In the genomic region with DNA sequence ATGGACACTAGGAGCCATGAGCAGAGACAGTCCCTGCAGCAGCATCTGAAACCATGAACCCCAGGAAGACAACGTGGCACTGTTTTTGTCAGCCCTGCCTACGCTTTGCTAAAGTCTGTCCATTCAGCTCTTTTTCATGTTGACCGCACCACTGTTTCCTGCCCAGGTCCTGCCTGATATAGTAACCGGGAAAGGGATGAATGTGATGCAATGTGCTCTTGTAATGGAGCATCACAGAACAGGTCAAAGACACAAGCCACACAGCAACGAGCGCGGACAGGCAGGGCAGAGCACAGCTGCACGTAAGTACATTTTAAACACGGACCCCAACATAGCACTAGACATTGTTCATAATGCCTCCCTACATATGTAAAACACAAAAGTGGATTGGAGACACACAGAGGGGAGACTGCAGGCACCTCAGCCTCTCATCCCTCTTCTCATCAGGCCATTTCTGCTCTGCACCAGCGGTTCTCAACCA, we compare ENCODE assay signal across 8 cellular contexts. TPM values are rescaled to one million over a fixed set of nuclear protein-coding genes. Genes with fewer than 3 reads are reported as not detected.
DNase-seq lines count a peak whose midpoint lies in the region; ATAC-seq and TF ChIP-seq lines count a peak whose summit lies in the region.

No MANE protein-coding gene starts in this region.

- no peak overlapping the region for H3K4me3 ChIP-seq in transverse colon

- no peaks in the 10 kb centered on the region for H3K36me3 Mint-ChIP-seq in activated naive CD8-positive, alpha-beta T cell treated with anti-CD3 and anti-CD28 coated beads, Interleukin-2, amount 10 ng/mL, durations not matched to agents 7 days and 5 days
- no peaks in the 10 kb centered on the region for H3K36me3 Mint-ChIP-seq in activated naive CD8-positive, alpha-beta T cell treated with anti-CD3 and anti-CD28 coated beads for 36 hours

- peak overlapping the region; percentile 86 for H3K27ac Mint-ChIP-seq in activated naive CD8-positive, alpha-beta T cell treated with anti-CD3 and anti-CD28 coated beads, Interleukin-2, amount 10 ng/mL, durations not matched to agents 7 days and 5 days
- H3K27ac Mint-ChIP-seq in activated naive CD8-positive, alpha-beta T cell treated with anti-CD3 and anti-CD28 coated beads for 36 hours: no peak overlapping the region

- peaks cover 3 to 25% (median 12%) of the 10 kb centered on the region in 4 donors for H3K4me1 ChIP-seq in transverse colon

- DNase-seq in activated naive CD8-positive, alpha-beta T cell treated with anti-CD3 and anti-CD28 coated beads, Interleukin-2, amount 10 ng/mL, durations not matched to agents 7 days and 5 days: no peak
- DNase-seq in activated naive CD8-positive, alpha-beta T cell treated with anti-CD3 and anti-CD28 coated beads for 36 hours: no peak
- peak; percentile 42 to 87 for DNase-seq in dermis microvascular lymphatic vessel endothelial cell (ENCODE audit: low read depth in 2 of 2)
- peak; percentile 36 for DNase-seq in transverse colon
- no peak for DNase-seq in NCI-H2227 treated with DMSO at 0.1 percent for 48 hours (lab: John Stamatoyannopoulos, UW)
- no peak for DNase-seq in G401 (ENCODE audit: low spot score)

- no peaks in the 10 kb centered on the region for H3K9me3 ChIP-seq in transverse colon

- no peak for ATAC-seq in activated naive CD8-positive, alpha-beta T cell treated with anti-CD3 and anti-CD28 coated beads, Interleukin-2, amount 10 ng/mL, durations not matched to agents 7 days and 5 days (ENCODE audit: low read depth)
- ATAC-seq in HG03175 (IDR thresholded peaks at IDR 0.05; ENCODE audit: unreplicated experiment): peak; percentile 1
- no peak for ATAC-seq in HG03565 (IDR thresholded peaks at IDR 0.05; ENCODE audit: unreplicated experiment)

- no peaks in the 10 kb centered on the region for H3K27me3 ChIP-seq in transverse colon

- peak overlapping the region; percentile 58 to 83 (median 66) for H3K27ac ChIP-seq in transverse colon

- 72% methylated on average over 10 of the region's 10 CpGs; no CpG with 5 or more reads in 1 of the 2 donors for WGBS in transverse colon (ENCODE audit: low coverage in 1 of 2), 2 donors

- TF ChIP-seq CTCF in transverse colon (IDR thresholded peaks at IDR 0.05): no peak

- no peak for TF ChIP-seq EP300 in transverse colon (IDR thresholded peaks at IDR 0.05; ENCODE audit: low read depth)

- H3K36me3 ChIP-seq in transverse colon: no peaks in the 10 kb centered on the region

- no peak for TF ChIP-seq POLR2A in transverse colon (IDR thresholded peaks at IDR 0.05)

- peak overlapping the region; percentile 26 for H3K4me3 Mint-ChIP-seq in activated naive CD8-positive, alpha-beta T cell treated with anti-CD3 and anti-CD28 coated beads, Interleukin-2, amount 10 ng/mL, durations not matched to agents 7 days and 5 days
- H3K4me3 Mint-ChIP-seq in activated naive CD8-positive, alpha-beta T cell treated with anti-CD3 and anti-CD28 coated beads for 36 hours: no peak overlapping the region

- intact Hi-C loops in transverse colon (cut with DNase I; ENCODE audit: low total_unique reads): no loop called here

- no peaks in the 10 kb centered on the region for H3K9me3 Mint-ChIP-seq in activated naive CD8-positive, alpha-beta T cell treated with anti-CD3 and anti-CD28 coated beads, Interleukin-2, amount 10 ng/mL, durations not matched to agents 7 days and 5 days
- no peaks in the 10 kb centered on the region for H3K9me3 Mint-ChIP-seq in activated naive CD8-positive, alpha-beta T cell treated with anti-CD3 and anti-CD28 coated beads for 36 hours

- in situ Hi-C loops in transverse colon (cut with MboI; ENCODE audit: low pct_ligation_motif_present in 1 of 4, low pct_unique_long_range_greater_than_20kb in 1 of 4, low sequenced_read_pairs in 3 of 4) (loop anchor here in 2 of 4 donors (25.0 kb wide), 2 partner anchors 324 to 451 kb away; a partner anchor contains a TSS), G401 (cut with HindIII; ENCODE audit: low sequenced_read_pairs) (no loop called here)

- peaks cover 2% of the 10 kb centered on the region for H3K27me3 Mint-ChIP-seq in activated naive CD8-positive, alpha-beta T cell treated with anti-CD3 and anti-CD28 coated beads, Interleukin-2, amount 10 ng/mL, durations not matched to agents 7 days and 5 days
- H3K27me3 Mint-ChIP-seq in activated naive CD8-positive, alpha-beta T cell treated with anti-CD3 and anti-CD28 coated beads for 36 hours: no peaks in the 10 kb centered on the region

- POLR2A ChIA-PET in activated naive CD8-positive, alpha-beta T cell treated with anti-CD3 and anti-CD28 coated beads, Interleukin-2, amount 10 ng/mL, durations not matched to agents 7 days and 5 days (lab: Charles Lee): no interaction called here

- peaks cover 24% of the 10 kb centered on the region for H3K4me1 Mint-ChIP-seq in activated naive CD8-positive, alpha-beta T cell treated with anti-CD3 and anti-CD28 coated beads, Interleukin-2, amount 10 ng/mL, durations not matched to agents 7 days and 5 days
- H3K4me1 Mint-ChIP-seq in activated naive CD8-positive, alpha-beta T cell treated with anti-CD3 and anti-CD28 coated beads for 36 hours: peaks cover 19% of the 10 kb centered on the region

RNA-seq across cellular contexts. Expression of a gene that starts 16.9 kb away (rescaled TPM):
- not detected for total RNA-seq in activated naive CD8-positive, alpha-beta T cell treated with anti-CD3 and anti-CD28 coated beads, Interleukin-2, amount 10 ng/mL, durations not matched to agents 7 days and 5 days
- total RNA-seq in activated naive CD8-positive, alpha-beta T cell treated with anti-CD3 and anti-CD28 coated beads for 36 hours: under 1 TPM; 0.31 to 0.52 TPM
- total RNA-seq in dermis microvascular lymphatic vessel endothelial cell: not detected in 2 replicates
- total RNA-seq in transverse colon: 1 to 10 TPM in 1 of 4 donors, not detected in 3; 9.2 TPM
- not detected in 2 replicates for total RNA-seq in G401 (2014; rRNA removed; shearing (Covaris generic))

RNA-seq across cellular contexts. Expression of a gene that starts 53.5 kb away (rescaled TPM):
- total RNA-seq in activated naive CD8-positive, alpha-beta T cell treated with anti-CD3 and anti-CD28 coated beads, Interleukin-2, amount 10 ng/mL, durations not matched to agents 7 days and 5 days: 100 to 1,000 TPM; 210 to 239 TPM
- total RNA-seq in activated naive CD8-positive, alpha-beta T cell treated with anti-CD3 and anti-CD28 coated beads for 36 hours: 100 to 1,000 TPM; 130 to 143 TPM
- total RNA-seq in dermis microvascular lymphatic vessel endothelial cell (79.0 and 86.3 TPM in 2 replicates), transverse colon (100 to 1,000 TPM; 124 to 368 (median 158) TPM)
- total RNA-seq in G401 (2014; rRNA removed; shearing (Covaris generic)): 59.5 and 97.1 TPM in 2 replicates

Comparison
In these comparisons a context has a peak if more than half of its experiments do, and no peak if none do; other contexts are left out.
1. DNase-seq: peak in dermis microvascular lymphatic vessel endothelial cell (2 of 2) and transverse colon (single experiment); none in activated naive CD8-positive, alpha-beta T cell treated with anti-CD3 and anti-CD28 coated beads, Interleukin-2, amount 10 ng/mL, durations not matched to agents 7 days and 5 days (single experiment), activated naive CD8-positive, alpha-beta T cell treated with anti-CD3 and anti-CD28 coated beads for 36 hours (single experiment), NCI-H2227 treated with DMSO at 0.1 percent for 48 hours (single experiment) and G401 (single experiment).